ENCODE assay signal across 8 cellular contexts in the genomic region with DNA sequence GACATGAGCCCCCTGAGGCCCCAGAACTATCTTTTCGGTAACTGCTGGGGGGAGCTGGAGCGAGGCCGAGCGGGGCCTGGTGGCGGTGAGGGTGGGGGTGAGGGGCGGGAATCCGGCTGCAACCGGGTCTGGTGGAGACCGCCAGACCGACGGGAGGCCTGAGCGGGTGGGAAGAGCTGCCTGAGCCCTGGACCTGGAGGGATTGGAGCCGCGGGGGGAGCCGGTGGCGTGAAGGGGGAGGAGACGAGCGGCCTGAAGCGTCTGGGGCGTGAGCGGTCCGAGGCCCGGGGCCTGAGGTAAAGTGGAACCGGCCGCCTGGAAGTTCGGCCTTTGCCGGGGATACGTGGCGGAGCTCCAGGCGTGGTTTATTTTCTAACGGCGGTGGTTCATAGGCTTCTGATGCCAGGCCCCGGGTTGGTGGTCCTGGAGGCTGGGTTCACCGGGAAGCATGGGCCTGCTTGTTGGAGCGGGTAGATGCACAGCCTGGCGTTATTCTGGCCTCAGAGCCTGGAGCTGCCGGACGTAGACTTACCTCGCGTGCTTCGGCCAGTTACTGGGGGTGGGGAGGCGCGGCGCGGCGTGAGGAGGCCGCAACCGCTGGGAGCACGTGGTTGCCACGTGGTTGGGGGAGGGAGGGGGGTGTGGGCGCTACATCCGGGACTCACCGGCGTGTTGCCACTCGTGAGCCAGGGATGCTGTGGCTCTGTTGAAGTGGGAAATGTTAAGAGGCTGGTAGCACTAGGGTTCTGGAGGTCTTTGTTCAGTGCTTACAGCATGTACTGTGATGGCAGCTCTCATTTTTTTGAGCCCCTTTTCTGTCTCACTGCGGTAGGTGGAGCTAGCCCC. TPM values are rescaled to one million over a fixed set of nuclear protein-coding genes. Genes with fewer than 3 reads are reported as not detected.
A peak's percentile ranks its signal among the peaks of the same experiment; 100 is the strongest.
DNase-seq lines count a peak whose midpoint lies in the region; ATAC-seq and TF ChIP-seq lines count a peak whose summit lies in the region.

No MANE protein-coding gene starts in this region.

- no peaks in the 10 kb centered on the region for H3K9me3 Mint-ChIP-seq in endothelial cell (ENCODE audit: unreplicated experiment)

- peak; percentile 40 for ATAC-seq in HG03159 (IDR thresholded peaks at IDR 0.05; ENCODE audit: unreplicated experiment)

- TF ChIP-seq POLR2A in GM18951 (IDR thresholded peaks at IDR 0.05; ENCODE audit: extremely low read depth, insufficient read depth, insufficient read length) = peak; percentile 23

- H3K4me3 ChIP-seq in AG10803 (ENCODE audit: low read length) = peak overlapping the region; percentile 67

- H3K4me1 Mint-ChIP-seq in endothelial cell (ENCODE audit: unreplicated experiment) = peaks cover 26% of the 10 kb centered on the region

- peaks cover 18% of the 10 kb centered on the region for H3K36me3 Mint-ChIP-seq in endothelial cell (ENCODE audit: low read depth, unreplicated experiment)

- peaks cover 11% of the 10 kb centered on the region for H3K27me3 Mint-ChIP-seq in endothelial cell (ENCODE audit: unreplicated experiment)

- H3K27ac Mint-ChIP-seq in endothelial cell (ENCODE audit: unreplicated experiment) = peak overlapping the region; percentile 98

- DNase-seq in AG10803 (ENCODE audit: low read depth) (peak; percentile 79), NOMO-1 treated with DMSO at 0.1 percent for 48 hours (lab: John Stamatoyannopoulos, UW; ENCODE audit: unreplicated experiment) (peak; percentile 54), endothelial cell (ENCODE audit: low spot score) (peak; percentile 73), middle frontal gyrus (ENCODE audit: extremely low spot score, low spot score) (peak; percentile 22)
- DNase-seq in activated CD8-positive, alpha-beta memory T cell treated with anti-CD3 and anti-CD28 coated beads, Interleukin-2, amount 50 U/mL, for 24 hours (ENCODE audit: extremely low read depth) = peak; percentile 56
- peak; percentile 58 to 68 for DNase-seq in stimulated activated CD8-positive, alpha-beta memory T cell treated with anti-CD3 and anti-CD28 coated beads, Interleukin-2, amount 100 ng/mL, for 1 hour (ENCODE audit: low read depth in 2 of 2)

- TF ChIP-seq CTCF in AG10803 (conservative IDR thresholded peaks at IDR 0.05; ENCODE audit: low read length) = no peak
- no peak for TF ChIP-seq CTCF in endothelial cell (IDR thresholded peaks at IDR 0.05; ENCODE audit: unreplicated experiment)

- in situ Hi-C loops in GM18951 (cut with MboI; ENCODE audit: low sequenced_read_pairs, unreplicated experiment) = no loop called here

- H3K4me3 Mint-ChIP-seq in endothelial cell (ENCODE audit: unreplicated experiment) = peak overlapping the region; percentile 98

RNA-seq across cellular contexts. Expression of a gene that starts 0.5 kb away (rescaled TPM):
- total RNA-seq in endothelial cell (ENCODE audit: unreplicated experiment) = 1,016 TPM

RNA-seq across cellular contexts. Expression of a gene that starts 31.3 kb away (rescaled TPM):
- total RNA-seq in endothelial cell (ENCODE audit: unreplicated experiment) = 0.13 TPM

Comparison
In these comparisons a context has a peak if more than half of its experiments do, and no peak if none do; other contexts are left out.
1. Peak in every context shown above with its lines: DNase-seq, ATAC-seq and H3K4me3 ChIP-seq.
2. DNase-seq: peak in every context shown above with its lines; median percentile 79 in AG10803; 73 in endothelial cell; 63 in stimulated activated CD8-positive, alpha-beta memory T cell treated with anti-CD3 and anti-CD28 coated beads, Interleukin-2, amount 100 ng/mL, for 1 hour; 56 in activated CD8-positive, alpha-beta memory T cell treated with anti-CD3 and anti-CD28 coated beads, Interleukin-2, amount 50 U/mL, for 24 hours; 54 in NOMO-1 treated with DMSO at 0.1 percent for 48 hours; 22 in middle frontal gyrus.